In genomic region chr14:74549588-74549987, GRCh38 we compare ENCODE assay signal across 13 cellular contexts. TPM values are rescaled to one million over a fixed set of nuclear protein-coding genes. Genes with fewer than 3 reads are reported as not detected.
DNase-seq lines count a peak whose midpoint lies in the region; ATAC-seq, FAIRE-seq and TF ChIP-seq lines count a peak whose summit lies in the region.
"Had no signal": no experiment of that assay in that cellular context is flagged by ENCODE, and none has a peak within 500 bp of the region (broad histone marks: within the 10 kb centered on the region; RNA-seq: fewer than 3 reads in every experiment).

No MANE protein-coding gene starts in this region.

- H3K27ac ChIP-seq in neural progenitor cell (no peak overlapping the region), SJCRH30 (no peak overlapping the region)

- H3F3A ChIP-seq in neural progenitor cell (ENCODE audit: low read depth) = no peaks in the 10 kb centered on the region

- H3K36me3 Mint-ChIP-seq in neural progenitor cell (no peaks in the 10 kb centered on the region), T-cell (no peaks in the 10 kb centered on the region)
- H3K36me3 Mint-ChIP-seq: type B pancreatic cell had no signal

- ATAC-seq in T-cell (replicated peaks in 1 of 4) = no peak

- POLR2A ChIA-PET in T-cell (lab: Charles Lee) = no interaction called here

- no peak overlapping the region for H3K27ac Mint-ChIP-seq in neural progenitor cell
- no peak overlapping the region for H3K27ac Mint-ChIP-seq in T-cell
- H3K27ac Mint-ChIP-seq: type B pancreatic cell had no signal

- no peaks in the 10 kb centered on the region for H3K9me3 Mint-ChIP-seq in neural progenitor cell
- H3K9me3 Mint-ChIP-seq in T-cell = no peaks in the 10 kb centered on the region
- H3K9me3 Mint-ChIP-seq: type B pancreatic cell had no signal

- FAIRE-seq in HTR-8/SVneo (lab: Jason Lieb, UNC) = peak; percentile 91
- peak; percentile 28 for FAIRE-seq in bronchial epithelial cell (lab: Jason Lieb, UNC)
- FAIRE-seq: GM19239 had no signal

- H3K27me3 ChIP-seq in BE2C (no peaks in the 10 kb centered on the region), bronchial epithelial cell (ENCODE audit: control insufficient read depth, insufficient read depth, low read length) (no peaks in the 10 kb centered on the region), neural progenitor cell (no peaks in the 10 kb centered on the region), SJCRH30 (peaks cover 3% of the 10 kb centered on the region; the same call in 1 of the 2 replicates)

- H3K4me1 Mint-ChIP-seq in neural progenitor cell (peaks cover 26% of the 10 kb centered on the region), T-cell (no peaks in the 10 kb centered on the region)

- no peaks in the 10 kb centered on the region for H3K9me3 ChIP-seq in BE2C
- no peaks in the 10 kb centered on the region for H3K9me3 ChIP-seq in neural progenitor cell (ENCODE audit: low read depth)
- H3K9me3 ChIP-seq in SJCRH30 (replicated peaks) = no peaks in the 10 kb centered on the region

- no peaks in the 10 kb centered on the region for H4K20me1 ChIP-seq in neural progenitor cell (ENCODE audit: low read depth)

- H3K27me3 Mint-ChIP-seq in neural progenitor cell (ENCODE audit: insufficient read depth, low read depth) = peaks cover 10% of the 10 kb centered on the region
- H3K27me3 Mint-ChIP-seq in T-cell = no peaks in the 10 kb centered on the region

- no peak overlapping the region for H2AFZ ChIP-seq in neural progenitor cell (replicated peaks)

- peak; percentile 24 for TF ChIP-seq CTCF in BE2C (IDR thresholded peaks at IDR 0.05; ENCODE audit: low read depth, low read length)
- peak; percentile 86 for TF ChIP-seq CTCF in bronchial epithelial cell (IDR thresholded peaks at IDR 0.05; ENCODE audit: insufficient read depth, low read length, severe bottlenecking)
- peak; percentile 18 for TF ChIP-seq CTCF in neural progenitor cell (IDR thresholded peaks at IDR 0.05)

- no peak overlapping the region for H3K4me2 ChIP-seq in neural progenitor cell

- H3K9ac ChIP-seq in neural progenitor cell = no peak overlapping the region

- H3K4me3 Mint-ChIP-seq in neural progenitor cell = no peak overlapping the region
- H3K4me3 Mint-ChIP-seq in T-cell = no peak overlapping the region
- H3K4me3 Mint-ChIP-seq: type B pancreatic cell had no signal

- no peaks in the 10 kb centered on the region for H3K4me1 ChIP-seq in BE2C
- peaks cover 12% of the 10 kb centered on the region for H3K4me1 ChIP-seq in neural progenitor cell
- peaks cover 10% of the 10 kb centered on the region; the same call in 1 of the 2 replicates for H3K4me1 ChIP-seq in SJCRH30

- H3K36me3 ChIP-seq in BE2C (no peaks in the 10 kb centered on the region), bronchial epithelial cell (ENCODE audit: control insufficient read depth, insufficient read depth, low read length) (no peaks in the 10 kb centered on the region), neural progenitor cell (no peaks in the 10 kb centered on the region), SJCRH30 (no peaks in the 10 kb centered on the region)

- DNase-seq in BE2C = no peak
- no peak for DNase-seq in HTR-8/SVneo (ENCODE audit: insufficient read length, low spot score)
- peak; percentile 50 for DNase-seq in bronchial epithelial cell (ENCODE audit: low read depth)
- no peak for DNase-seq in neural progenitor cell (ENCODE audit: low spot score)
- no peak for DNase-seq in EL
- DNase-seq in CD1c-positive myeloid dendritic cell (ENCODE audit: extremely low spot score) = no peak
- DNase-seq in T-cell = no peak
- no peak for DNase-seq in SJCRH30
- DNase-seq: activated CD8-positive, alpha-beta memory T cell treated with anti-CD3 and anti-CD28 coated beads, Interleukin-2, amount 50 U/mL, for 48 hours; GDM1; NCI-H446 had no signal

- H3K4me3 ChIP-seq in BE2C (ENCODE audit: low read depth, low read length) (no peak overlapping the region), bronchial epithelial cell (ENCODE audit: low read depth, low read length) (no peak overlapping the region), neural progenitor cell (no peak overlapping the region), SJCRH30 (no peak overlapping the region)

- H3K79me2 ChIP-seq in neural progenitor cell (ENCODE audit: low read depth) = no peaks in the 10 kb centered on the region

- CTCF ChIA-PET in T-cell (lab: Charles Lee) = no interaction called here

RNA-seq across cellular contexts. Expression of gene ISCA2, which starts 56.0 kb away (rescaled TPM):
- polyA plus RNA-seq in BE2C (2012; ENCODE audit: insufficient read depth, insufficient read length, low read depth) = 27.2 TPM
- 8.6 and 11.3 TPM in 2 replicates for total RNA-seq in bronchial epithelial cell
- 45.5 and 47.0 TPM in 2 replicates for total RNA-seq in neural progenitor cell (ENCODE audit: low replicate concordance)
- total RNA-seq in T-cell = 10 to 100 TPM; 21.3 to 42.6 (median 34.1) TPM
- 31.7 and 33.9 TPM in 2 replicates for total RNA-seq in SJCRH30 (2014; rRNA removed; shearing (Covaris generic))

RNA-seq across cellular contexts. Expression of gene NPC2, which starts 56.5 kb away (rescaled TPM):
- polyA plus RNA-seq in BE2C (2012; ENCODE audit: insufficient read depth, insufficient read length, low read depth) = 11.5 TPM
- 154 and 191 TPM in 2 replicates for total RNA-seq in bronchial epithelial cell
- total RNA-seq in neural progenitor cell (ENCODE audit: low replicate concordance) = 371 and 405 TPM in 2 replicates
- 10 to 100 TPM; 32.4 to 61.4 (median 44.8) TPM for total RNA-seq in T-cell
- total RNA-seq in SJCRH30 (2014; rRNA removed; shearing (Covaris generic)) = 91.8 and 99.2 TPM in 2 replicates

Comparison
In these comparisons a context has a peak if more than half of its experiments do, and no peak if none do; other contexts are left out.
1. CTCF ChIP-seq: peak in every context shown above with its lines; median percentile 86 in bronchial epithelial cell; 24 in BE2C; 18 in neural progenitor cell.